Comparison of ENCODE assay signal across 1 cellular context in the genomic region with DNA sequence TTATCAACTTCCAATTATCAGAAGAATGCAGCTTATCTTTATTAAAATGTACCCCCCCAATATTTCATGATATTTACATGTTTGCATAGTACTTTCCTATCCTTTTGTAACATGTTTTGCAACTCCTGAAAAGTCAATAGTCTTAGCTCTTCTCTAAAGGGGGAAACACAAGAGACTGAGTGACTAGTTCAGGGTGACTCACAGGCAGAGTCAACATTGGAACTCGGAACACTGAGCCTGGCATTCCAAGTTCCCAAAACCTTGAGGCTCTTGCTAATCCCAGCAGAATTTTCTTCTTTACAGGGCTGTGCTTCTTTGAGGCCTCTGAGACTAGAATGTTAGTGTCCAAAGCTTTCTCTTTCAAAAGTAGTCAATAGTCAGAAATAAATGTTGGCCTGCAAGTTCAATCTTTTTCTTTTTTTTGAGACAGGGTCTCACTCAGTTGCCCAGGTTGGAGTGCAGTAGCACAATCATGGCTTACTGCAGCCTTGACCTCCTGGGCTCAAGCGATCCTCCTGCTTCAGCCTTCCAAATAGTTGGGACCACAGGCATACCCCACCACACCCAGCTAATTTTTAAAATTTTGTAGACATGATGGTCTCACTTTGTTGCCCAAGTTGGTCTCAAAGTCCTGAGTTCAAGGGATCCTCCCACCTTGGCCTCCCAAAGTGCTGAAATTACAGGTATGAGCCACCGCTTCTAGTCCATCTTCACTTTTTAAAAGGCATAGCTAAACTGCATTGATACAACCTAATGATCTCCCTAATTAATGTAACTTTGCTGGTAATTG.
TF ChIP-seq lines count a peak whose summit lies in the region.

No MANE protein-coding gene starts in this region.

TF ChIP-seq in HepG2, 621 proteins besides CTCF, POLR2A, EP300 and RAD21 (continued from another document and continues in another):
- TF ChIP-seq CREBL2 (CRISPR knock-in tag; IDR thresholded peaks at IDR 0.05; ENCODE audit: borderline replicate concordance) (no peak), JDP2 (CRISPR knock-in tag; IDR thresholded peaks at IDR 0.05; ENCODE audit: borderline replicate concordance) (peak; percentile 26; the same call in 1 of the 2 replicates), ELF3 (CRISPR knock-in tag; IDR thresholded peaks at IDR 0.05) (peak; percentile 94), TBX3 (IDR thresholded peaks at IDR 0.05; ENCODE audit: borderline replicate concordance) (peak; percentile 74; the same call in 1 of the 2 replicates), FOXK2 (IDR thresholded peaks at IDR 0.05) (peak; percentile 53; the same call in 1 of the 2 replicates), ZNF512B (CRISPR knock-in tag; IDR thresholded peaks at IDR 0.05; ENCODE audit: borderline replicate concordance) (0 out of 2 replicates have a peak, but pooled peaks have one; percentile 30), NPAS2 (CRISPR knock-in tag; IDR thresholded peaks at IDR 0.05; ENCODE audit: borderline replicate concordance) (no peak), ZNF317 (CRISPR knock-in tag; IDR thresholded peaks at IDR 0.05) (no peak), ERF (CRISPR knock-in tag; IDR thresholded peaks at IDR 0.05) (peak; percentile 79), SP1 (IDR thresholded peaks at IDR 0.05) (no peak), SP1 (CRISPR knock-in tag; IDR thresholded peaks at IDR 0.05) (no peak), ATF4 (CRISPR knock-in tag; IDR thresholded peaks at IDR 0.05) (peak in 1 of 2 experiments; percentile 88; a peak in 2 of 4 replicates), ZNF205 (CRISPR knock-in tag; IDR thresholded peaks at IDR 0.05) (peak; percentile 77; the same call in 1 of the 2 replicates), ZNF609 (CRISPR knock-in tag; IDR thresholded peaks at IDR 0.05; ENCODE audit: borderline replicate concordance) (peak; percentile 84), ZNF432 (CRISPR knock-in tag; IDR thresholded peaks at IDR 0.05; ENCODE audit: borderline replicate concordance) (no peak), ZNF263 (CRISPR knock-in tag; IDR thresholded peaks at IDR 0.05) (no peak), NR2C2 (CRISPR knock-in tag; IDR thresholded peaks at IDR 0.05; ENCODE audit: borderline replicate concordance) (no peak; the same call in 1 of the 2 replicates), MIXL1 (CRISPR knock-in tag; IDR thresholded peaks at IDR 0.05) (peak; percentile 94), ATF2 (CRISPR knock-in tag; IDR thresholded peaks at IDR 0.05) (peak; percentile 69; the same call in 1 of the 2 replicates), HOMEZ (CRISPR knock-in tag; IDR thresholded peaks at IDR 0.05; ENCODE audit: low read depth) (peak; percentile 94), SNAPC2 (CRISPR knock-in tag; IDR thresholded peaks at IDR 0.05) (peak; percentile 44; the same call in 1 of the 2 replicates), KLF13 (CRISPR knock-in tag; IDR thresholded peaks at IDR 0.05) (no peak), SRY (CRISPR knock-in tag; IDR thresholded peaks at IDR 0.05) (no peak; the same call in 1 of the 2 replicates), CREM (IDR thresholded peaks at IDR 0.05) (peak; percentile 92), CREM (CRISPR knock-in tag; IDR thresholded peaks at IDR 0.05) (no peak), TBX2 (CRISPR knock-in tag; IDR thresholded peaks at IDR 0.05; ENCODE audit: borderline replicate concordance) (peak; percentile 88), ZNF251 (CRISPR knock-in tag; IDR thresholded peaks at IDR 0.05) (no peak)
- TF ChIP-seq, protein P1, sequence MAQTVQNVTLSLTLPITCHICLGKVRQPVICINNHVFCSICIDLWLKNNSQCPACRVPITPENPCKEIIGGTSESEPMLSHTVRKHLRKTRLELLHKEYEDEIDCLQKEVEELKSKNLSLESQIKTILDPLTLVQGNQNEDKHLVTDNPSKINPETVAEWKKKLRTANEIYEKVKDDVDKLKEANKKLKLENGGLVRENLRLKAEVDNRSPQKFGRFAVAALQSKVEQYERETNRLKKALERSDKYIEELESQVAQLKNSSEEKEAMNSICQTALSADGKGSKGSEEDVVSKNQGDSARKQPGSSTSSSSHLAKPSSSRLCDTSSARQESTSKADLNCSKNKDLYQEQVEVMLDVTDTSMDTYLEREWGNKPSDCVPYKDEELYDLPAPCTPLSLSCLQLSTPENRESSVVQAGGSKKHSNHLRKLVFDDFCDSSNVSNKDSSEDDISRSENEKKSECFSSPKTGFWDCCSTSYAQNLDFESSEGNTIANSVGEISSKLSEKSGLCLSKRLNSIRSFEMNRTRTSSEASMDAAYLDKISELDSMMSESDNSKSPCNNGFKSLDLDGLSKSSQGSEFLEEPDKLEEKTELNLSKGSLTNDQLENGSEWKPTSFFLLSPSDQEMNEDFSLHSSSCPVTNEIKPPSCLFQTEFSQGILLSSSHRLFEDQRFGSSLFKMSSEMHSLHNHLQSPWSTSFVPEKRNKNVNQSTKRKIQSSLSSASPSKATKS (CRISPR knock-in tag; IDR thresholded peaks at IDR 0.05), result no peak
- TF ChIP-seq, protein P2, sequence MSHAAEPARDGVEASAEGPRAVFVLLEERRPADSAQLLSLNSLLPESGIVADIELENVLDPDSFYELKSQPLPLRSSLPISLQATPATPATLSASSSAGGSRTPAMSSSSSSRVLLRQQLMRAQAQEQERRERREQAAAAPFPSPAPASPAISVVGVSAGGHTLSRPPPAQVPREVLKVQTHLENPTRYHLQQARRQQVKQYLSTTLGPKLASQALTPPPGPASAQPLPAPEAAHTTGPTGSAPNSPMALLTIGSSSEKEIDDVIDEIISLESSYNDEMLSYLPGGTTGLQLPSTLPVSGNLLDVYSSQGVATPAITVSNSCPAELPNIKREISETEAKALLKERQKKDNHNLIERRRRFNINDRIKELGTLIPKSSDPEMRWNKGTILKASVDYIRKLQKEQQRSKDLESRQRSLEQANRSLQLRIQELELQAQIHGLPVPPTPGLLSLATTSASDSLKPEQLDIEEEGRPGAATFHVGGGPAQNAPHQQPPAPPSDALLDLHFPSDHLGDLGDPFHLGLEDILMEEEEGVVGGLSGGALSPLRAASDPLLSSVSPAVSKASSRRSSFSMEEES (CRISPR knock-in tag; IDR thresholded peaks at IDR 0.05), result peak; percentile 71; the same call in 1 of the 2 replicates
- TF ChIP-seq, protein P3, sequence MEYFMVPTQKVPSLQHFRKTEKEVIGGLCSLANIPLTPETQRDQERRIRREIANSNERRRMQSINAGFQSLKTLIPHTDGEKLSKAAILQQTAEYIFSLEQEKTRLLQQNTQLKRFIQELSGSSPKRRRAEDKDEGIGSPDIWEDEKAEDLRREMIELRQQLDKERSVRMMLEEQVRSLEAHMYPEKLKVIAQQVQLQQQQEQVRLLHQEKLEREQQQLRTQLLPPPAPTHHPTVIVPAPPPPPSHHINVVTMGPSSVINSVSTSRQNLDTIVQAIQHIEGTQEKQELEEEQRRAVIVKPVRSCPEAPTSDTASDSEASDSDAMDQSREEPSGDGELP (IDR thresholded peaks at IDR 0.05; ENCODE audit: borderline replicate concordance, low read depth), result 0 out of 2 replicates have a peak, but pooled peaks have one; percentile 29
